In the genomic region with DNA sequence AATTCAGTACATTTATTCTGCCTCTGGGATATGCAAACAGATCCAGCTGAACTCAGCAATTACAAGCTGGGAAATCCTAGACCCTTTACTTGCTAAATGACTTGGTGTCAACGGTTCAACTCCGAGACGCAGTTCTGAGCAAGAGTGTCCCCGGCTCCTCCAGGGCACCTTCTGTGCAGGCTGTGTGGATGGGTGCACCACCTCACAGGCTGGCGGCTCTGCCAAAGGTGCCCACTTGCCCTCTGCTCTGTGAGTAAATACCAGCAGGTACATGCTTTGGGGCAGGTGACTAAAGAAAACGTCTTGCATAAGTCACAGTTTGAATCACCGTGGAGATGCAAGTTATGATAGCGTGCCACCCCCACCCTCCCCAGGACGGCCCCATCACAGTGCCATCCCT, we compare ENCODE assay signal across 26 cellular contexts.
"Had no signal": no experiment of that assay in that cellular context is flagged by ENCODE, and none has a peak within 500 bp of the region (broad histone marks: within the 10 kb centered on the region; RNA-seq: fewer than 3 reads in every experiment).

No MANE protein-coding gene starts in this region.

- H3K27ac Mint-ChIP-seq: memory B cell; natural killer cell treated with Interleukin-12 subunit alpha and Interleukin-12 subunit beta and Interleukin-15 and Interleukin-18, amount 100 ng/mL, for 72 hours; stimulated activated effector memory CD8-positive, alpha-beta T cell treated with anti-CD3 and anti-CD28 coated beads, Interleukin-12 subunit alpha, Interleukin-12 subunit beta, amount 100 ng/mL, for 72 hours; stimulated activated naive CD8-positive, alpha-beta T cell treated with anti-CD3 and anti-CD28 coated beads, Interleukin-15, Interleukin-2, amounts not matched to agents 100 ng/mL and 50 ng/mL, for 24 hours had no signal

- DNase-seq: hippocampal formation; kidney glomerular epithelial cell; left cardiac atrium; midbrain; mucosa of descending colon; naive thymus-derived CD4-positive, alpha-beta T cell; nucleus accumbens; pancreas; psoas muscle; stimulated activated CD4-positive, alpha-beta T cell treated with anti-CD3 and anti-CD28 coated beads, Interleukin-4, amount 100 ng/mL, for 24 hours; stimulated activated naive CD4-positive, alpha-beta T cell; upper lobe of right lung had no signal

- H3K36me3 Mint-ChIP-seq: natural killer cell treated with Interleukin-12 subunit alpha and Interleukin-12 subunit beta and Interleukin-15 and Interleukin-18, amount 100 ng/mL, for 72 hours had no signal

- H3K27me3 ChIP-seq: pancreas, right lobe of liver, suprapubic skin, tibial artery, upper lobe of right lung had no signal

- H3K4me3 Mint-ChIP-seq: memory B cell; naive thymus-derived CD4-positive, alpha-beta T cell; natural killer cell treated with Interleukin-12 subunit alpha and Interleukin-12 subunit beta and Interleukin-15 and Interleukin-18, amount 100 ng/mL, for 72 hours; neural crest cell; stimulated activated effector memory CD8-positive, alpha-beta T cell treated with anti-CD3 and anti-CD28 coated beads, Interleukin-12 subunit alpha, Interleukin-12 subunit beta, amount 100 ng/mL, for 72 hours; stimulated activated naive CD8-positive, alpha-beta T cell treated with anti-CD3 and anti-CD28 coated beads, Interleukin-15, Interleukin-2, amounts not matched to agents 100 ng/mL and 50 ng/mL, for 24 hours had no signal

- H3K9me3 Mint-ChIP-seq: memory B cell; naive thymus-derived CD4-positive, alpha-beta T cell; natural killer cell treated with Interleukin-12 subunit alpha and Interleukin-12 subunit beta and Interleukin-15 and Interleukin-18, amount 100 ng/mL, for 72 hours; neural crest cell; stimulated activated effector memory CD8-positive, alpha-beta T cell treated with anti-CD3 and anti-CD28 coated beads, Interleukin-12 subunit alpha, Interleukin-12 subunit beta, amount 100 ng/mL, for 72 hours; stimulated activated naive CD8-positive, alpha-beta T cell treated with anti-CD3 and anti-CD28 coated beads, Interleukin-15, Interleukin-2, amounts not matched to agents 100 ng/mL and 50 ng/mL, for 24 hours had no signal

- H3K4me1 Mint-ChIP-seq: memory B cell; naive thymus-derived CD4-positive, alpha-beta T cell; neural crest cell had no signal

- ATAC-seq: left cardiac atrium; left lobe of liver; mucosa of descending colon; naive thymus-derived CD4-positive, alpha-beta T cell; natural killer cell treated with Interleukin-12 subunit alpha and Interleukin-12 subunit beta and Interleukin-15 and Interleukin-18, amount 100 ng/mL, for 72 hours; pancreas; psoas muscle; right lobe of liver; stimulated activated effector memory CD8-positive, alpha-beta T cell treated with anti-CD3 and anti-CD28 coated beads, Interleukin-12 subunit alpha, Interleukin-12 subunit beta, amount 100 ng/mL, for 72 hours; upper lobe of right lung had no signal

- FAIRE-seq: keratinocyte, pancreas, urothelium cell line had no signal

- H3K4me3 ChIP-seq: lung, mucosa of descending colon, pancreas, psoas muscle, right lobe of liver, skin epidermis, suprapubic skin, thoracic aorta, tibial artery, upper lobe of right lung had no signal

- H3K9me3 ChIP-seq: mucosa of descending colon, pancreas, psoas muscle, right lobe of liver, suprapubic skin, thoracic aorta, tibial artery, upper lobe of right lung had no signal

- H3K27ac ChIP-seq: pancreas, psoas muscle, right lobe of liver, skin epidermis, suprapubic skin, thoracic aorta, tibial artery, upper lobe of right lung had no signal

- H3K27me3 Mint-ChIP-seq: naive thymus-derived CD4-positive, alpha-beta T cell; natural killer cell treated with Interleukin-12 subunit alpha and Interleukin-12 subunit beta and Interleukin-15 and Interleukin-18, amount 100 ng/mL, for 72 hours; stimulated activated naive CD8-positive, alpha-beta T cell treated with anti-CD3 and anti-CD28 coated beads, Interleukin-15, Interleukin-2, amounts not matched to agents 100 ng/mL and 50 ng/mL, for 24 hours had no signal

- H3K4me1 ChIP-seq: pancreas, psoas muscle, right lobe of liver, suprapubic skin, tibial artery, upper lobe of right lung had no signal
